In the genomic region with DNA sequence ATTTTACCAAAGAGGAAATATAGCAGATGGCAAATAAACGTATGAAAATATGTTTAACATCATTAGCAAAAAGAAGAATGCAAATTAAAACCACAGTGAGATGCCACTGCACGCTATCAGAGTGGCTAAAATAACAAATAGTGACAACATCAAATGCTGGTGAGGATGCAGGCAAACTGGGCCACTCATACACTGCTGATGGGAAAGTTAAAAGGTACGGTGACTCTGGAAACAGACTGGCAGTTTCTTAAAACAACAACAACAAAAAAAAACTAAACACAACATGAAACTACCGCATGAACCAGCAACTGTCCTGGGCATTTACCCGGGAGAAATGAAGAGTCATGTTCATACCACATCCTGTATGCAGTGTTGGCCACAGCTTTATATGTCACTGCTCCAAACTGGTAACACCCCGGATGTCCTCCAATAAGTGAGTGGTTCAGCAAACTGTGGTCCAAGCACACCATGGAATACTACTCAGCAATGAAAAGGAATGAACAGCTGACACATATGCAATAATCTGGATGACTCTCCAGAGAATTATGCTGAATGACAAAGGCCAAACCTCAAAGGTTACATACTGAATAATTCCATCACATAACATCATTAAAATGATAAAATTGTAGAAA, we compare ENCODE assay signal across 9 cellular contexts. TPM values are rescaled to one million over a fixed set of nuclear protein-coding genes. Genes with fewer than 3 reads are reported as not detected.
DNase-seq lines count a peak whose midpoint lies in the region; ATAC-seq, FAIRE-seq and TF ChIP-seq lines count a peak whose summit lies in the region.
"Had no signal": no experiment of that assay in that cellular context is flagged by ENCODE, and none has a peak within 500 bp of the region (broad histone marks: within the 10 kb centered on the region; RNA-seq: fewer than 3 reads in every experiment).

No MANE protein-coding gene starts in this region.

- intact Hi-C loops in head of caudate nucleus (cut with DNase I) = no loop called here

- H3K27ac Mint-ChIP-seq in immature natural killer cell = peak overlapping the region; percentile 97 to 100 (median 100)

- ATAC-seq in GM21619 (IDR thresholded peaks at IDR 0.05; ENCODE audit: unreplicated experiment) = peak; percentile 41

- TF ChIP-seq POLR2A in GM12892 (IDR thresholded peaks at IDR 0.05; ENCODE audit: low read depth, low read length) = no peak

- H3K4me1 Mint-ChIP-seq in immature natural killer cell = peaks cover 75 to 81% of the 10 kb centered on the region in 2 donors

- FAIRE-seq in GM12892 (lab: Jason Lieb, UNC) = peak; percentile 85
- FAIRE-seq: H1 had no signal

- peaks cover 10 to 12% (median 12%) of the 10 kb centered on the region in 3 donors for H3K27me3 Mint-ChIP-seq in immature natural killer cell (ENCODE audit: low read depth in 3 of 3)

- DNase-seq in GM12892 (ENCODE audit: insufficient read length) = no peak
- peak; percentile 66 for DNase-seq in OCI-M1 (lab: John Stamatoyannopoulos, UW)
- DNase-seq in immature natural killer cell = peak; percentile 84 to 87 (median 87)
- DNase-seq in DMS153 treated with DMSO at 0.1 percent for 48 hours (lab: John Stamatoyannopoulos, UW; ENCODE audit: unreplicated experiment) = no peak
- no peak for DNase-seq in NCI-H1417 treated with DMSO at 0.1 percent for 48 hours (lab: John Stamatoyannopoulos, UW)
- no peak for DNase-seq in head of caudate nucleus
- no peak for DNase-seq in iPS-NIHi11 (ENCODE audit: low spot score)

- peaks cover 0 to 4% (median 3%) of the 10 kb centered on the region in 6 donors for H3K9me3 Mint-ChIP-seq in immature natural killer cell

- H3K4me3 Mint-ChIP-seq in immature natural killer cell = peak overlapping the region; percentile 64 to 84 (median 73)

- peaks cover 3 to 4% (median 3%) of the 10 kb centered on the region in 3 donors for H3K36me3 Mint-ChIP-seq in immature natural killer cell

RNA-seq across cellular contexts. Expression of a gene that starts 22.3 kb away (rescaled TPM):
- 24.6 TPM for polyA plus RNA-seq in GM12892 (2012; ENCODE audit: missing spikeins)
- 10 to 100 TPM; 14.5 to 28.8 (median 16.4) TPM for polyA plus RNA-seq in immature natural killer cell

RNA-seq across cellular contexts. Expression of a gene that starts 46.5 kb away (rescaled TPM):
- not detected for polyA plus RNA-seq in GM12892 (2012; ENCODE audit: missing spikeins)
- polyA plus RNA-seq in immature natural killer cell = under 1 TPM in 1 of 3 donors, not detected in 2; 0.25 TPM

RNA-seq across cellular contexts. Expression of a gene that starts 46.7 kb away (rescaled TPM):
- polyA plus RNA-seq in GM12892 (2012; ENCODE audit: missing spikeins) = 2.4 TPM
- 1 to 10 TPM in 1 of 3 donors, under 1 TPM in 1, not detected in 1; 0.80 to 1.2 TPM for polyA plus RNA-seq in immature natural killer cell

Comparison
In these comparisons a context has a peak if more than half of its experiments do, and no peak if none do; other contexts are left out.
1. DNase-seq: peak in OCI-M1 (single experiment) and immature natural killer cell (3 of 3); none in GM12892 (single experiment), DMS153 treated with DMSO at 0.1 percent for 48 hours (single experiment), NCI-H1417 treated with DMSO at 0.1 percent for 48 hours (single experiment), head of caudate nucleus (0 of 42) and iPS-NIHi11 (single experiment).